Comparison of ENCODE assay signal across 1 cellular context in genomic region chr5:17132444-17133083, GRCh38.
TF ChIP-seq lines count a peak whose summit lies in the region.

No MANE protein-coding gene starts in this region.

TF ChIP-seq in GM23338, 12 proteins besides CTCF, POLR2A, EP300 and RAD21 (continued from another document):
- TF ChIP-seq ZNF462 (CRISPR knock-in tag; IDR thresholded peaks at IDR 0.05) (no peak), NANOG (IDR thresholded peaks at IDR 0.05; ENCODE audit: borderline replicate concordance) (no peak), ZNF331 (CRISPR knock-in tag; IDR thresholded peaks at IDR 0.05; ENCODE audit: low read depth) (no peak), POLR2AphosphoS5 (IDR thresholded peaks at IDR 0.05; ENCODE audit: low read depth) (no peak), ZNF114 (CRISPR knock-in tag; IDR thresholded peaks at IDR 0.05) (no peak), REST (IDR thresholded peaks at IDR 0.05; ENCODE audit: unreplicated experiment) (no peak), JUNB (IDR thresholded peaks at IDR 0.05; ENCODE audit: unreplicated experiment) (no peak), CREB1 (CRISPR knock-in tag; IDR thresholded peaks at IDR 0.05; ENCODE audit: low read depth) (no peak), EZH2 (IDR thresholded peaks at IDR 0.05; ENCODE audit: low read depth, unreplicated experiment) (no peak)
